Comparison of ENCODE assay signal across 18 cellular contexts in the genomic region with DNA sequence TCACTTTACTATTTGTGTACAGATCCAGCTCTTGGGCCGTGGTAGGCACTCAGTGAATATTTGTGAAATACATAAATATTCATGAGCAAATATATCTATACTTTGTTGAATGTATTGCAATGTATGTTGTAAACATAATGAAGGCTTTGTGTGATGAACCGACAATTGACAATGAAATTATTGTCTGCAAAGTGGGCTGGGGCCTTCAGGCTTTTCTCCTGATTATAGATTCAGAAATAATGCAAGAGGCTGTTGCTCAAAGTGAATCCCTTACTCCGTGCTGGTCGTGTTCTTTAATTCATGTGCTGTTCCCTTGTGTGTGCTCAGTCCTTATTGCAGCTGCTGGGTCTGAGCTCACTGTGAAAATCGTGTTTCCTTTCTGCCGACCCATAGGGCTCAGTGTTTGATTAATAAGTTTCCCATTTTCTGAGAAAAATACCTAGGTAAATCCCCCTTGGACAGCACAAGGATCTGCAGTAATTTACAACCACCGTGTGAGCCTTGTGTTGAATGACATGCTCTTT.
"Had no signal": no experiment of that assay in that cellular context is flagged by ENCODE, and none has a peak within 500 bp of the region (broad histone marks: within the 10 kb centered on the region; RNA-seq: fewer than 3 reads in every experiment).

No MANE protein-coding gene starts in this region.

- H3K36me3 ChIP-seq: adrenal gland, left ventricle myocardium inferior, prostate gland, right atrium auricular region, tibial artery had no signal

- DNase-seq: activated CD4-positive, alpha-beta memory T cell treated with anti-CD3 and anti-CD28 coated beads, Interleukin-2, amount 10 ng/mL, durations not matched to agents 7 days and 5 days; activated CD4-positive, alpha-beta T cell treated with anti-CD3 and anti-CD28 coated beads, Interleukin-2, amount 10 ng/mL, durations not matched to agents 24 days and 14 days; activated gamma-delta T cell treated with Interleukin-2 at 50 U/mL for 16 hours; adrenal gland; effector CD4-positive, alpha-beta T cell; hippocampal formation; left ventricle myocardium inferior; naive thymus-derived CD8-positive, alpha-beta T cell; stimulated activated CD4-positive, alpha-beta T cell treated with anti-CD3 and anti-CD28 coated beads, Interleukin-4, amount 100 ng/mL, for 4 hours; stimulated activated naive CD8-positive, alpha-beta T cell treated with anti-CD3 and anti-CD28 coated beads, Interleukin-15, Interleukin-2, amounts not matched to agents 100 U/mL and 50 U/mL, for 24 hours; T-cell; tibial artery had no signal

- H3K4me3 ChIP-seq: adrenal gland, left ventricle myocardium inferior, prostate gland, right atrium auricular region, tibial artery had no signal

- H3K4me1 Mint-ChIP-seq: activated CD4-positive, alpha-beta memory T cell treated with anti-CD3 and anti-CD28 coated beads, Interleukin-2, amount 10 ng/mL, durations not matched to agents 7 days and 5 days; activated CD4-positive, alpha-beta T cell treated with anti-CD3 and anti-CD28 coated beads, Interleukin-2, amount 10 ng/mL, durations not matched to agents 24 days and 14 days; activated naive CD4-positive, alpha-beta T cell treated with anti-CD3 and anti-CD28 coated beads, Interleukin-2, amount 50 U/mL, for 24 hours; mesothelial cell of epicardium; naive thymus-derived CD8-positive, alpha-beta T cell; T-cell had no signal

- H3K27me3 Mint-ChIP-seq: dendritic cell treated with granulocyte-macrophage colony-stimulating factor and Interleukin-4, amounts not matched to agents 40 ng/mL and 50 ng/mL, for 4 days had no signal

- H3K9me3 ChIP-seq: adrenal gland, left ventricle myocardium inferior, prostate gland, right atrium auricular region, tibial artery had no signal

- H3K4me3 Mint-ChIP-seq: activated CD4-positive, alpha-beta memory T cell treated with anti-CD3 and anti-CD28 coated beads, Interleukin-2, amount 10 ng/mL, durations not matched to agents 7 days and 5 days; activated CD4-positive, alpha-beta T cell treated with anti-CD3 and anti-CD28 coated beads, Interleukin-2, amount 10 ng/mL, durations not matched to agents 24 days and 14 days; activated naive CD4-positive, alpha-beta T cell treated with anti-CD3 and anti-CD28 coated beads, Interleukin-2, amount 50 U/mL, for 24 hours; dendritic cell treated with granulocyte-macrophage colony-stimulating factor and Interleukin-4, amounts not matched to agents 40 ng/mL and 50 ng/mL, for 4 days; mesothelial cell of epicardium; naive thymus-derived CD8-positive, alpha-beta T cell; T-cell; T-helper 2 cell treated with Interferon-gamma antibody and Interleukin-4, amounts not matched to agents 5 μg/mL and 100 μg/mL, for 36 hours had no signal

- H3K27ac Mint-ChIP-seq: activated CD4-positive, alpha-beta memory T cell treated with anti-CD3 and anti-CD28 coated beads, Interleukin-2, amount 10 ng/mL, durations not matched to agents 7 days and 5 days; activated CD4-positive, alpha-beta T cell treated with anti-CD3 and anti-CD28 coated beads, Interleukin-2, amount 10 ng/mL, durations not matched to agents 24 days and 14 days; activated naive CD4-positive, alpha-beta T cell treated with anti-CD3 and anti-CD28 coated beads, Interleukin-2, amount 50 U/mL, for 24 hours; dendritic cell treated with granulocyte-macrophage colony-stimulating factor and Interleukin-4, amounts not matched to agents 40 ng/mL and 50 ng/mL, for 4 days; mesothelial cell of epicardium; naive thymus-derived CD8-positive, alpha-beta T cell; T-cell; T-helper 2 cell treated with Interferon-gamma antibody and Interleukin-4, amounts not matched to agents 5 μg/mL and 100 μg/mL, for 36 hours had no signal

- H3K36me3 Mint-ChIP-seq: activated naive CD4-positive, alpha-beta T cell treated with anti-CD3 and anti-CD28 coated beads, Interleukin-2, amount 50 U/mL, for 24 hours; mesothelial cell of epicardium; T-cell had no signal

- H3K4me1 ChIP-seq: adrenal gland, prostate gland, right atrium auricular region, tibial artery had no signal

- H3K27me3 ChIP-seq: adrenal gland, right atrium auricular region, tibial artery had no signal

- H3K9me3 Mint-ChIP-seq: activated CD4-positive, alpha-beta memory T cell treated with anti-CD3 and anti-CD28 coated beads, Interleukin-2, amount 10 ng/mL, durations not matched to agents 7 days and 5 days; dendritic cell treated with granulocyte-macrophage colony-stimulating factor and Interleukin-4, amounts not matched to agents 40 ng/mL and 50 ng/mL, for 4 days; T-helper 2 cell treated with Interferon-gamma antibody and Interleukin-4, amounts not matched to agents 5 μg/mL and 100 μg/mL, for 36 hours had no signal
